10 cellular contexts compared by ENCODE assay signal in genomic region chr3:129593230-129593594, GRCh38. TPM values are rescaled to one million over a fixed set of nuclear protein-coding genes. Genes with fewer than 3 reads are reported as not detected.
DNase-seq lines count a peak whose midpoint lies in the region; ATAC-seq and TF ChIP-seq lines count a peak whose summit lies in the region.
"Had no signal": no experiment of that assay in that cellular context is flagged by ENCODE, and none has a peak within 500 bp of the region (broad histone marks: within the 10 kb centered on the region; RNA-seq: fewer than 3 reads in every experiment).

No MANE protein-coding gene starts in this region.

- no peaks in the 10 kb centered on the region for H3K36me3 Mint-ChIP-seq in nephron (ENCODE audit: low read depth)

- no peak for DNase-seq in AG09309 (ENCODE audit: low read depth)
- DNase-seq in HL-60 (ENCODE audit: low read depth in 1 of 2, low spot score in 1 of 2), result no peak
- DNase-seq in mucosa of gallbladder (ENCODE audit: low spot score), result no peak
- DNase-seq in Karpas-422, result no peak
- DNase-seq in stimulated activated CD4-positive, alpha-beta T cell treated with anti-CD3 and anti-CD28 coated beads, Interleukin-15, amount 100 ng/mL, for 24 hours, result no peak

- H3K9me3 Mint-ChIP-seq in nephron, result no peaks in the 10 kb centered on the region

- no peaks in the 10 kb centered on the region for H3K27me3 ChIP-seq in HL-60 (ENCODE audit: insufficient read depth, poor library complexity, severe bottlenecking)
- H3K27me3 ChIP-seq in Karpas-422 (ENCODE audit: low read length), result no peaks in the 10 kb centered on the region

- peak overlapping the region; percentile 29 to 62 (median 38) for H3K4me3 Mint-ChIP-seq in nephron

- peak overlapping the region; percentile 90 to 99 (median 95) for H3K27ac Mint-ChIP-seq in nephron

- ATAC-seq in HG03565 (IDR thresholded peaks at IDR 0.05; ENCODE audit: unreplicated experiment), result no peak

- H3K4me1 Mint-ChIP-seq in nephron, result peaks cover 70% of the 10 kb centered on the region

- no peaks in the 10 kb centered on the region for H3K9me3 ChIP-seq in Karpas-422 (ENCODE audit: low read length)

- peaks cover 12% of the 10 kb centered on the region; the same call in 1 of the 2 replicates for H3K4me1 ChIP-seq in Karpas-422 (ENCODE audit: low read length)

- H3K79me2 ChIP-seq in Karpas-422 (ENCODE audit: low read length), result no peaks in the 10 kb centered on the region

- H3K9ac ChIP-seq in Karpas-422 (ENCODE audit: low read length), result no peak overlapping the region

- H3K27me3 Mint-ChIP-seq in nephron (ENCODE audit: low read depth), result peaks cover 4% of the 10 kb centered on the region

- H4K20me1 ChIP-seq in Karpas-422 (ENCODE audit: insufficient read depth, low read depth, low read length), result no peaks in the 10 kb centered on the region; the same call in 1 of the 2 replicates

- H2AFZ ChIP-seq in Karpas-422 (ENCODE audit: low read length), result no peak overlapping the region

- H3K4me3 ChIP-seq in AG09309 (ENCODE audit: control insufficient read depth, low read depth, low read length), result no peak overlapping the region
- H3K4me3 ChIP-seq in HL-60 (replicated peaks; ENCODE audit: insufficient read depth, low read length), result no peak overlapping the region
- H3K4me3 ChIP-seq in Karpas-422 (ENCODE audit: low read length), result no peak overlapping the region

- H3K27ac ChIP-seq in HL-60 (replicated peaks) (peak overlapping the region; percentile 91), cingulate gyrus (ENCODE audit: low read depth, low read length) (peak overlapping the region; percentile 85), Karpas-422 (ENCODE audit: low read length) (no peak overlapping the region)

- H3K9me2 ChIP-seq in Karpas-422 (replicated peaks; ENCODE audit: insufficient read depth, low read length), result no peaks in the 10 kb centered on the region

- no peak overlapping the region for H3K4me2 ChIP-seq in Karpas-422 (ENCODE audit: low read depth, low read length, poor library complexity, severe bottlenecking)

- H3K36me3 ChIP-seq in Karpas-422 (ENCODE audit: insufficient read depth, low read length), result no peaks in the 10 kb centered on the region

- TF ChIP-seq CTCF in AG09309 (IDR thresholded peaks at IDR 0.05; ENCODE audit: control insufficient read depth, insufficient read depth, low read depth, low read length, missing control alignments) (peak; percentile 5), HL-60 (IDR thresholded peaks at IDR 0.05; ENCODE audit: insufficient read depth, low read length) (no peak), nephron (IDR thresholded peaks at IDR 0.05; ENCODE audit: unreplicated experiment in 3 of 3) (no peak)

RNA-seq across cellular contexts. Expression of gene PLXND1, which starts 13.3 kb away (rescaled TPM):
- total RNA-seq in mucosa of gallbladder, result 82.2 TPM
- 0.52 TPM in 1 of 2 replicates, not detected in the other for total RNA-seq in Karpas-422 (2014; rRNA removed; shearing (Covaris generic); ENCODE audit: low replicate concordance)

RNA-seq across cellular contexts. Expression of gene H1-8, which starts 50.2 kb away (rescaled TPM):
- not detected for total RNA-seq in mucosa of gallbladder
- not detected in 2 replicates for total RNA-seq in Karpas-422 (2014; rRNA removed; shearing (Covaris generic); ENCODE audit: low replicate concordance)
- total RNA-seq: aorta, RPMI7951 had no signal

Comparison
In these comparisons a context has a peak if more than half of its experiments do, and no peak if none do; other contexts are left out.
1. RNA of gene PLXND1, which starts 13.3 kb away (total RNA-seq): 82.2 TPM in mucosa of gallbladder (single experiment); 0.52 TPM in Karpas-422; every median in the first group is over 10 times any median in the second.